8 cellular contexts compared by ENCODE assay signal in genomic region chr5:78133423-78133822, GRCh38.
"Had no signal": no experiment of that assay in that cellular context is flagged by ENCODE, and none has a peak within 500 bp of the region (broad histone marks: within the 10 kb centered on the region; RNA-seq: fewer than 3 reads in every experiment).

No MANE protein-coding gene starts in this region.

- H3K4me3 Mint-ChIP-seq: HFFc6 had no signal

- H3K27ac ChIP-seq: GM23248 had no signal

- ATAC-seq: HCT116, K562 had no signal

- H3K9ac ChIP-seq: GM23248 had no signal

- DNase-seq: GM23248, GOT3, H7, HFFc6, IMR-90 had no signal

- H3K27ac Mint-ChIP-seq: HFFc6 had no signal

- H3K4me3 ChIP-seq: GM23248, HAP-1, K562 had no signal

- H3K9me3 ChIP-seq: HAP-1 had no signal

- H2AFZ ChIP-seq: GM23248 had no signal

- H3K4me1 ChIP-seq: HAP-1 had no signal

- H3K9me3 Mint-ChIP-seq: HFFc6 had no signal
